In the genomic region with DNA sequence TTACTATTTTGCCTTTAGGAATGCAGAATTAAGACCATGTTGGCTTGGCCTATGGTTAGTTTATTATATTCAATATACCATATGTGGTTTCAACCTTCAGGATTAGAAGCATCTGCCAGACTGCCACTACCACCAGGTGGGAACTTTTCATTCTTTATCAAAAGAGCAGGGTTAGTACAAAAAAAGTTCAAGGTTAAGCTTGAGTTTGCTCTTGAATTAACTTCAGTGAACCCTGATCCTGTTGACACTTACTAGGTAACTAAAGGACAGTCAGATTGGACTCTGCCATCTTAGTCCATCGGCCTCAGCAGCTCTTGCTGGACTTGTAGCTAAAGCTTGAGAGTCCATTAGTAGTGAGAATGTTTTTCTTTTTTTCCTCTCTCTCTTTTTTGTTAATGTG, we compare ENCODE assay signal across 1 cellular context.
TF ChIP-seq lines count a peak whose summit lies in the region.

No MANE protein-coding gene starts in this region.

TF ChIP-seq in liver, 16 proteins besides CTCF, POLR2A, EP300 and RAD21 (continued from another document):
- TF ChIP-seq, protein P1, sequence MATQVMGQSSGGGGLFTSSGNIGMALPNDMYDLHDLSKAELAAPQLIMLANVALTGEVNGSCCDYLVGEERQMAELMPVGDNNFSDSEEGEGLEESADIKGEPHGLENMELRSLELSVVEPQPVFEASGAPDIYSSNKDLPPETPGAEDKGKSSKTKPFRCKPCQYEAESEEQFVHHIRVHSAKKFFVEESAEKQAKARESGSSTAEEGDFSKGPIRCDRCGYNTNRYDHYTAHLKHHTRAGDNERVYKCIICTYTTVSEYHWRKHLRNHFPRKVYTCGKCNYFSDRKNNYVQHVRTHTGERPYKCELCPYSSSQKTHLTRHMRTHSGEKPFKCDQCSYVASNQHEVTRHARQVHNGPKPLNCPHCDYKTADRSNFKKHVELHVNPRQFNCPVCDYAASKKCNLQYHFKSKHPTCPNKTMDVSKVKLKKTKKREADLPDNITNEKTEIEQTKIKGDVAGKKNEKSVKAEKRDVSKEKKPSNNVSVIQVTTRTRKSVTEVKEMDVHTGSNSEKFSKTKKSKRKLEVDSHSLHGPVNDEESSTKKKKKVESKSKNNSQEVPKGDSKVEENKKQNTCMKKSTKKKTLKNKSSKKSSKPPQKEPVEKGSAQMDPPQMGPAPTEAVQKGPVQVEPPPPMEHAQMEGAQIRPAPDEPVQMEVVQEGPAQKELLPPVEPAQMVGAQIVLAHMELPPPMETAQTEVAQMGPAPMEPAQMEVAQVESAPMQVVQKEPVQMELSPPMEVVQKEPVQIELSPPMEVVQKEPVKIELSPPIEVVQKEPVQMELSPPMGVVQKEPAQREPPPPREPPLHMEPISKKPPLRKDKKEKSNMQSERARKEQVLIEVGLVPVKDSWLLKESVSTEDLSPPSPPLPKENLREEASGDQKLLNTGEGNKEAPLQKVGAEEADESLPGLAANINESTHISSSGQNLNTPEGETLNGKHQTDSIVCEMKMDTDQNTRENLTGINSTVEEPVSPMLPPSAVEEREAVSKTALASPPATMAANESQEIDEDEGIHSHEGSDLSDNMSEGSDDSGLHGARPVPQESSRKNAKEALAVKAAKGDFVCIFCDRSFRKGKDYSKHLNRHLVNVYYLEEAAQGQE (IDR thresholded peaks at IDR 0.05) = peak; percentile 56
- peak; percentile 69 to 88 for TF ChIP-seq JUND (IDR thresholded peaks at IDR 0.05)
